Comparison of ENCODE assay signal across 21 cellular contexts in the genomic region with DNA sequence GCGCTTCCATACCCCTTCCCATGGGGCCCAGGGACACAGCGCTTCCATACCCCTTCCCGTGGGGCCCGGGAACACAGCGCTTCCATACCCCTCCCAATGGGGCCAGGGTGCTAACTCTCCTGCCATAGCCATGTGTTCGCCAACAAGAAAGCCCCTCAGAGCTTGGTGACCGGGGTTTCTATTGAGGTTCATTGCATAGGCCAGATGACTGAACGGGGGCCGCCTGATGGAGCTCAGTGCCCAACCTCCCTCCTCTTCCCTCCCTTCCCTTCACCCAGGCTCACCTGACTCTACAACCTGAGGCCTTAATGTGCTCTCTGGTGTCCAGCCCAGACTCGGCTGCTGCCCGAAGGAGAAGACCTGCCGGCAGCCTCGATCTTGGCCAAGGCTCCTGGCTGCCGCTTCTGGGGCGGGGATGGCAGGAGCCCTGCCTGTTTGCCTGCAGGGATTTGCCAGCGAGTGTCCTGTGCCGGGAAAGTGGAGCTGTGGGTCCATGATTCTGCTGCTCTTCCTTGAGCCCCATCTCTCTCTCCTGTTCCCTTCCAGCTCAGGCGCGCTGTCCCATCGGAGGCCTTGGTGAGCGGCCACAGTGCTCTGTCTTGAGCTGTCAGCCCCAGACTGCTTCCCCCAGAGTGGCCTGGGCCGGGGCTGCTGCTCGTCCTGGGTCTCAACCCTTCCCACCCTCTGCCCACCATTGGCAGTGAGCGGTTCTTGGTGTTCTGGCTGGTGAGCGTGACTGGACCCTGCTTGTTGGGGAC.
DNase-seq lines count a peak whose midpoint lies in the region; ATAC-seq and TF ChIP-seq lines count a peak whose summit lies in the region.
"Had no signal": no experiment of that assay in that cellular context is flagged by ENCODE, and none has a peak within 500 bp of the region (broad histone marks: within the 10 kb centered on the region; RNA-seq: fewer than 3 reads in every experiment).

No MANE protein-coding gene starts in this region.

- no peaks in the 10 kb centered on the region for H3K9me3 Mint-ChIP-seq in memory B cell
- H3K9me3 Mint-ChIP-seq in stimulated activated effector memory CD8-positive, alpha-beta T cell treated with anti-CD3 and anti-CD28 coated beads, Interleukin-12 subunit alpha, Interleukin-12 subunit beta, amount 100 ng/mL, for 72 hours = no peaks in the 10 kb centered on the region
- no peaks in the 10 kb centered on the region for H3K9me3 Mint-ChIP-seq in osteocyte (ENCODE audit: unreplicated experiment)
- H3K9me3 Mint-ChIP-seq: activated CD4-positive, alpha-beta T cell treated with anti-CD3 and anti-CD28 coated beads, Interleukin-2, amount 10 ng/mL, durations not matched to agents 7 days and 5 days; activated naive CD8-positive, alpha-beta T cell treated with anti-CD3 and anti-CD28 coated beads, Interleukin-2, amount 10 ng/mL, durations not matched to agents 7 days and 5 days; CD4-positive, CD25-positive, alpha-beta regulatory T cell; HFFc6; immature natural killer cell had no signal

- TF ChIP-seq CTCF in Peyer's patch (IDR thresholded peaks at IDR 0.05) = no peak
- TF ChIP-seq CTCF in GM20000 (IDR thresholded peaks at IDR 0.05; ENCODE audit: extremely low read depth, missing control alignments) = no peak
- no peak for TF ChIP-seq CTCF in osteocyte (IDR thresholded peaks at IDR 0.05)

- H3K4me1 Mint-ChIP-seq in memory B cell (peaks cover 13% of the 10 kb centered on the region), osteocyte (ENCODE audit: unreplicated experiment) (peaks cover 8% of the 10 kb centered on the region)
- H3K4me1 Mint-ChIP-seq in stimulated activated effector memory CD8-positive, alpha-beta T cell treated with anti-CD3 and anti-CD28 coated beads, Interleukin-12 subunit alpha, Interleukin-12 subunit beta, amount 100 ng/mL, for 72 hours = peaks cover 29% of the 10 kb centered on the region
- H3K4me1 Mint-ChIP-seq: activated CD4-positive, alpha-beta T cell treated with anti-CD3 and anti-CD28 coated beads, Interleukin-2, amount 10 ng/mL, durations not matched to agents 7 days and 5 days had no signal

- H3K4me1 ChIP-seq in Peyer's patch = peaks cover 0 to 32% (median 5%) of the 10 kb centered on the region in 4 donors
- H3K4me1 ChIP-seq: gastrocnemius medialis had no signal

- H3K36me3 ChIP-seq in Peyer's patch = peaks cover 0 to 6% (median 0%) of the 10 kb centered on the region in 3 donors
- H3K36me3 ChIP-seq: gastrocnemius medialis had no signal

- H3K27me3 Mint-ChIP-seq in memory B cell = no peaks in the 10 kb centered on the region
- no peaks in the 10 kb centered on the region for H3K27me3 Mint-ChIP-seq in osteocyte (ENCODE audit: unreplicated experiment)
- H3K27me3 Mint-ChIP-seq: activated CD4-positive, alpha-beta T cell treated with anti-CD3 and anti-CD28 coated beads, Interleukin-2, amount 10 ng/mL, durations not matched to agents 7 days and 5 days; activated naive CD8-positive, alpha-beta T cell treated with anti-CD3 and anti-CD28 coated beads, Interleukin-2, amount 10 ng/mL, durations not matched to agents 7 days and 5 days; CD4-positive, CD25-positive, alpha-beta regulatory T cell had no signal

- no peak for ATAC-seq in memory B cell (ENCODE audit: low read depth)
- ATAC-seq in stimulated activated effector memory CD8-positive, alpha-beta T cell treated with anti-CD3 and anti-CD28 coated beads, Interleukin-12 subunit alpha, Interleukin-12 subunit beta, amount 100 ng/mL, for 72 hours = no peak
- no peak for ATAC-seq in GM21786 (IDR thresholded peaks at IDR 0.05; ENCODE audit: unreplicated experiment)
- ATAC-seq: gastrocnemius medialis had no signal

- no peak for TF ChIP-seq POLR2A in Peyer's patch (IDR thresholded peaks at IDR 0.05)

- H3K4me3 Mint-ChIP-seq in memory B cell = no peak overlapping the region
- H3K4me3 Mint-ChIP-seq in stimulated activated effector memory CD8-positive, alpha-beta T cell treated with anti-CD3 and anti-CD28 coated beads, Interleukin-12 subunit alpha, Interleukin-12 subunit beta, amount 100 ng/mL, for 72 hours = no peak overlapping the region
- no peak overlapping the region for H3K4me3 Mint-ChIP-seq in osteocyte (ENCODE audit: unreplicated experiment)
- H3K4me3 Mint-ChIP-seq: activated CD4-positive, alpha-beta T cell treated with anti-CD3 and anti-CD28 coated beads, Interleukin-2, amount 10 ng/mL, durations not matched to agents 7 days and 5 days; activated naive CD8-positive, alpha-beta T cell treated with anti-CD3 and anti-CD28 coated beads, Interleukin-2, amount 10 ng/mL, durations not matched to agents 7 days and 5 days; CD4-positive, CD25-positive, alpha-beta regulatory T cell; HFFc6; immature natural killer cell had no signal

- peak in 2 of 3 donors; percentile 40 to 44 for DNase-seq in Peyer's patch
- DNase-seq in cerebellum (ENCODE audit: low spot score) = peak; percentile 34
- DNase-seq in memory B cell (ENCODE audit: low spot score in 2 of 2) = no peak
- DNase-seq in stimulated activated effector memory CD8-positive, alpha-beta T cell treated with anti-CD3 and anti-CD28 coated beads, Interleukin-12 subunit alpha, Interleukin-12 subunit beta, amount 100 ng/mL, for 72 hours (ENCODE audit: low spot score in 2 of 2) = no peak
- no peak for DNase-seq in GM20000 (ENCODE audit: low spot score)
- DNase-seq in osteocyte (ENCODE audit: extremely low spot score, unreplicated experiment) = no peak
- DNase-seq: activated CD4-positive, alpha-beta T cell treated with anti-CD3 and anti-CD28 coated beads, Interleukin-2, amount 10 ng/mL, durations not matched to agents 7 days and 5 days; CD4-positive, CD25-positive, alpha-beta regulatory T cell; effector CD8-positive, alpha-beta T cell; gastrocnemius medialis; HFFc6; immature natural killer cell; NCI-H2107; NCI-H446; retina; SHP77; stimulated activated CD4-positive, alpha-beta T cell treated with anti-CD3 and anti-CD28 coated beads, Interleukin-4, amount 100 ng/mL, for 4 hours; stimulated activated naive CD4-positive, alpha-beta T cell treated with Interleukin-2 at 50 U/mL for 16 hours had no signal

- peaks cover 11% of the 10 kb centered on the region for H3K36me3 Mint-ChIP-seq in memory B cell
- H3K36me3 Mint-ChIP-seq in stimulated activated effector memory CD8-positive, alpha-beta T cell treated with anti-CD3 and anti-CD28 coated beads, Interleukin-12 subunit alpha, Interleukin-12 subunit beta, amount 100 ng/mL, for 72 hours = peaks cover 6% of the 10 kb centered on the region
- H3K36me3 Mint-ChIP-seq in osteocyte (ENCODE audit: unreplicated experiment) = no peaks in the 10 kb centered on the region
- H3K36me3 Mint-ChIP-seq: activated naive CD8-positive, alpha-beta T cell treated with anti-CD3 and anti-CD28 coated beads, Interleukin-2, amount 10 ng/mL, durations not matched to agents 7 days and 5 days; CD4-positive, CD25-positive, alpha-beta regulatory T cell; immature natural killer cell had no signal

- H3K4me3 ChIP-seq in Peyer's patch = no peak overlapping the region
- H3K4me3 ChIP-seq: esophagus muscularis mucosa, gastrocnemius medialis had no signal

- peak overlapping the region; percentile 65 for H3K27ac Mint-ChIP-seq in memory B cell
- H3K27ac Mint-ChIP-seq in stimulated activated effector memory CD8-positive, alpha-beta T cell treated with anti-CD3 and anti-CD28 coated beads, Interleukin-12 subunit alpha, Interleukin-12 subunit beta, amount 100 ng/mL, for 72 hours = peak overlapping the region; percentile 43
- no peak overlapping the region for H3K27ac Mint-ChIP-seq in osteocyte (ENCODE audit: unreplicated experiment)
- H3K27ac Mint-ChIP-seq: activated CD4-positive, alpha-beta T cell treated with anti-CD3 and anti-CD28 coated beads, Interleukin-2, amount 10 ng/mL, durations not matched to agents 7 days and 5 days; activated naive CD8-positive, alpha-beta T cell treated with anti-CD3 and anti-CD28 coated beads, Interleukin-2, amount 10 ng/mL, durations not matched to agents 7 days and 5 days; HFFc6; immature natural killer cell had no signal

- H3K27me3 ChIP-seq in Peyer's patch = no peaks in the 10 kb centered on the region
- H3K27me3 ChIP-seq: esophagus muscularis mucosa, gastrocnemius medialis had no signal

- H3K27ac ChIP-seq in Peyer's patch = peak overlapping the region in 1 of 4 donors; percentile 6
- H3K27ac ChIP-seq: gastrocnemius medialis had no signal

- H3K9me3 ChIP-seq in Peyer's patch = no peaks in the 10 kb centered on the region
- H3K9me3 ChIP-seq: esophagus muscularis mucosa, gastrocnemius medialis had no signal

Comparison
In these comparisons a context has a peak if more than half of its experiments do, and no peak if none do; other contexts are left out.
1. DNase-seq: peak in Peyer's patch (2 of 3) and cerebellum (single experiment); none in memory B cell (0 of 2), stimulated activated effector memory CD8-positive, alpha-beta T cell treated with anti-CD3 and anti-CD28 coated beads, Interleukin-12 subunit alpha, Interleukin-12 subunit beta, amount 100 ng/mL, for 72 hours (0 of 2), GM20000 (single experiment) and osteocyte (single experiment).